ENCODE assay signal across 28 cellular contexts in genomic region chr1:92936865-92937264, GRCh38.
"Had no signal": no experiment of that assay in that cellular context is flagged by ENCODE, and none has a peak within 500 bp of the region (broad histone marks: within the 10 kb centered on the region; RNA-seq: fewer than 3 reads in every experiment).

No MANE protein-coding gene starts in this region.

- H3K36me3 Mint-ChIP-seq: natural killer cell; neural progenitor cell; stimulated activated effector memory CD8-positive, alpha-beta T cell treated with anti-CD3 and anti-CD28 coated beads, Interleukin-12 subunit alpha, Interleukin-12 subunit beta, amount 100 ng/mL, for 72 hours had no signal

- ATAC-seq: natural killer cell; psoas muscle; right cardiac atrium; sciatic nerve; stimulated activated effector memory CD8-positive, alpha-beta T cell treated with anti-CD3 and anti-CD28 coated beads, Interleukin-12 subunit alpha, Interleukin-12 subunit beta, amount 100 ng/mL, for 72 hours; stimulated activated naive B cell treated with anti-CD40 and anti-IgM and Interleukin-4, amounts not matched to agents 10 μg/mL and 1 μg/mL and 100 μg/mL, for 72 hours had no signal

- H3K4me3 Mint-ChIP-seq: natural killer cell; nephron; neural progenitor cell; stimulated activated effector memory CD8-positive, alpha-beta T cell treated with anti-CD3 and anti-CD28 coated beads, Interleukin-12 subunit alpha, Interleukin-12 subunit beta, amount 100 ng/mL, for 72 hours; stimulated activated naive B cell treated with anti-CD40 and anti-IgM and Interleukin-4, amounts not matched to agents 10 μg/mL and 1 μg/mL and 100 μg/mL, for 72 hours; stimulated activated naive CD8-positive, alpha-beta T cell treated with anti-CD3 and anti-CD28 coated beads, Interleukin-15, Interleukin-2, amounts not matched to agents 100 ng/mL and 50 ng/mL, for 24 hours had no signal

- H3K27me3 Mint-ChIP-seq: progenitor cell of endocrine pancreas; stimulated activated naive B cell treated with anti-CD40 and anti-IgM and Interleukin-4, amounts not matched to agents 10 μg/mL and 1 μg/mL and 100 μg/mL, for 72 hours; stimulated activated naive CD8-positive, alpha-beta T cell treated with anti-CD3 and anti-CD28 coated beads, Interleukin-15, Interleukin-2, amounts not matched to agents 100 ng/mL and 50 ng/mL, for 24 hours had no signal

- H3K9ac ChIP-seq: neural progenitor cell, parathyroid adenoma had no signal

- H3K27me3 ChIP-seq: neural progenitor cell, ovary, stomach, thyroid gland, tibial nerve, upper lobe of left lung, vagina had no signal

- H3K27ac ChIP-seq: neural progenitor cell, ovary, parathyroid adenoma, psoas muscle, stomach, thoracic aorta, thyroid gland, tibial nerve, upper lobe of left lung, vagina had no signal

- DNase-seq: natural killer cell; occipital lobe; ovary; posterior cingulate gyrus; psoas muscle; right cardiac atrium; small intestine; stimulated activated CD4-positive, alpha-beta T cell treated with anti-CD3 and anti-CD28 coated beads, Interleukin-15, amount 100 ng/mL, for 24 hours; stimulated activated CD4-positive, alpha-beta T cell treated with anti-CD3 and anti-CD28 coated beads, Interleukin-2, amount 100 ng/mL, for 24 hours; stimulated activated CD4-positive, alpha-beta T cell treated with anti-CD3 and anti-CD28 coated beads, Interleukin-2, amount 100 ng/mL, for 48 hours; stimulated activated CD4-positive, alpha-beta T cell treated with anti-CD3 and anti-CD28 coated beads, Interleukin-4, amount 100 ng/mL, for 24 hours; stimulated activated naive B cell treated with anti-CD40 and anti-IgM and Interleukin-4, amounts not matched to agents 10 μg/mL and 1 μg/mL and 100 μg/mL, for 72 hours; stimulated activated naive CD4-positive, alpha-beta T cell treated with Interleukin-2 at 50 U/mL for 16 hours; stomach; thyroid gland; trophoblast cell; upper lobe of left lung had no signal

- H3K4me3 ChIP-seq: neural progenitor cell, ovary, psoas muscle, stomach, thoracic aorta, thyroid gland, tibial nerve, upper lobe of left lung, vagina had no signal

- H3K9me3 Mint-ChIP-seq: natural killer cell; nephron; neural progenitor cell; stimulated activated effector memory CD8-positive, alpha-beta T cell treated with anti-CD3 and anti-CD28 coated beads, Interleukin-12 subunit alpha, Interleukin-12 subunit beta, amount 100 ng/mL, for 72 hours; stimulated activated naive B cell treated with anti-CD40 and anti-IgM and Interleukin-4, amounts not matched to agents 10 μg/mL and 1 μg/mL and 100 μg/mL, for 72 hours; stimulated activated naive CD8-positive, alpha-beta T cell treated with anti-CD3 and anti-CD28 coated beads, Interleukin-15, Interleukin-2, amounts not matched to agents 100 ng/mL and 50 ng/mL, for 24 hours had no signal

- H3K27ac Mint-ChIP-seq: neural progenitor cell; progenitor cell of endocrine pancreas; stimulated activated effector memory CD8-positive, alpha-beta T cell treated with anti-CD3 and anti-CD28 coated beads, Interleukin-12 subunit alpha, Interleukin-12 subunit beta, amount 100 ng/mL, for 72 hours; stimulated activated naive B cell treated with anti-CD40 and anti-IgM and Interleukin-4, amounts not matched to agents 10 μg/mL and 1 μg/mL and 100 μg/mL, for 72 hours; stimulated activated naive CD8-positive, alpha-beta T cell treated with anti-CD3 and anti-CD28 coated beads, Interleukin-15, Interleukin-2, amounts not matched to agents 100 ng/mL and 50 ng/mL, for 24 hours had no signal

- H3K4me2 ChIP-seq: neural progenitor cell had no signal

- H3K4me1 Mint-ChIP-seq: neural progenitor cell had no signal

- H3K36me3 ChIP-seq: neural progenitor cell, ovary, stomach, thoracic aorta, thyroid gland, tibial nerve, upper lobe of left lung, vagina had no signal

- H3K4me1 ChIP-seq: neural progenitor cell, parathyroid adenoma had no signal

- FAIRE-seq: small intestine, urothelium cell line had no signal

- H3K9me3 ChIP-seq: ovary, psoas muscle, stomach, thoracic aorta, thyroid gland, tibial nerve, upper lobe of left lung, vagina had no signal

- H2AFZ ChIP-seq: neural progenitor cell, parathyroid adenoma had no signal
